17 cellular contexts compared by ENCODE assay signal in the genomic region with DNA sequence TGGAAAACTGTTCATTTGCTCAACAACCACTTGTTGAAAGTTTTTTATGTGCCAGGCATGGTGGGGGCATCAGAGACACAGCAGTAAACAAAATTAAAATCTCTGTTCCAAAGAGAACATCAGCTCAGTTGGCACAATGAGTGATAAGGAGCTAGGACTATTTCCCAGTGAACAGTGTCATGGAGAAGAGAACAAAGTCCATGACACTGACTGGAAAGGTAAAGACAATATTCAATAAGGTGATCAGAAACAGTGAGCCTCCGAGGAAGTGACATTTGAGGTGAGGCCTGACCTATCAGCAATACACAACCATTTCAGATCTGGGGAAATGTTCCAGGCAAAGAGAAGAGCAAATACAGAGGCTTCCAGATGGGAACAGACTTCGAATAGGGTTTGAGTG. TPM values are rescaled to one million over a fixed set of nuclear protein-coding genes. Genes with fewer than 3 reads are reported as not detected.
DNase-seq lines count a peak whose midpoint lies in the region; ATAC-seq and TF ChIP-seq lines count a peak whose summit lies in the region.
"Had no signal": no experiment of that assay in that cellular context is flagged by ENCODE, and none has a peak within 500 bp of the region (broad histone marks: within the 10 kb centered on the region; RNA-seq: fewer than 3 reads in every experiment).

No MANE protein-coding gene starts in this region.

- intact Hi-C loops in heart right ventricle (cut with DNase I), result no loop called here
- intact Hi-C loops in Right ventricle myocardium inferior (cut with DNase I), result no loop called here
- intact Hi-C loops in activated T-helper 2 cell treated with anti-CD3 and anti-CD28 coated beads, Interferon-gamma antibody, Interleukin-2, Interleukin-4, amounts not matched to agents 10 μg/mL and 5 μg/mL and 100 μg/mL, durations not matched to agents 14 hours and 24 hours and 36 hours (cut with micrococcal nuclease), result loop anchor here (2.0 to 5.0 kb wide), 2 partner anchors 59 to 144 kb away; partner anchors contain the start of genes VTI1A and ZDHHC6
- intact Hi-C loops in lower lobe of right lung (cut with DNase I), result no loop called here
- intact Hi-C loops in upper lobe of right lung (cut with DNase I), result no loop called here
- intact Hi-C loops in gastrocnemius medialis (cut with DNase I; ENCODE audit: low total_unique reads), result no loop called here

- H3K27me3 ChIP-seq in heart right ventricle, result no peaks in the 10 kb centered on the region
- H3K27me3 ChIP-seq in lower lobe of right lung (ENCODE audit: low read depth), result no peaks in the 10 kb centered on the region
- H3K27me3 ChIP-seq in upper lobe of right lung, result no peaks in the 10 kb centered on the region
- H3K27me3 ChIP-seq in gastrocnemius medialis, result no peaks in the 10 kb centered on the region
- peaks cover 5% of the 10 kb centered on the region for H3K27me3 ChIP-seq in BE2C
- H3K27me3 ChIP-seq: ovary, uterus had no signal

- H3K27ac ChIP-seq in heart right ventricle (peak overlapping the region in 7 of 10 donors; percentile 29 to 81 (median 74)), lower lobe of right lung (peak overlapping the region; percentile 67), upper lobe of right lung (peak overlapping the region; percentile 72), gastrocnemius medialis (peak overlapping the region in 1 of 4 donors; percentile 61)
- H3K27ac ChIP-seq: ovary had no signal

- peak overlapping the region; percentile 70 for H3K27ac Mint-ChIP-seq in activated T-helper 2 cell treated with anti-CD3 and anti-CD28 coated beads, Interferon-gamma antibody, Interleukin-2, Interleukin-4, amounts not matched to agents 10 μg/mL and 5 μg/mL and 100 μg/mL, durations not matched to agents 14 hours and 24 hours and 36 hours

- no peaks in the 10 kb centered on the region for H3K9me3 ChIP-seq in heart right ventricle
- no peaks in the 10 kb centered on the region for H3K9me3 ChIP-seq in lower lobe of right lung
- H3K9me3 ChIP-seq in upper lobe of right lung, result no peaks in the 10 kb centered on the region
- H3K9me3 ChIP-seq in gastrocnemius medialis, result no peaks in the 10 kb centered on the region
- H3K9me3 ChIP-seq in BE2C, result no peaks in the 10 kb centered on the region
- H3K9me3 ChIP-seq: ovary, uterus had no signal

- H3K4me3 ChIP-seq in heart right ventricle (no peak overlapping the region), lower lobe of right lung (no peak overlapping the region), upper lobe of right lung (no peak overlapping the region), gastrocnemius medialis (no peak overlapping the region), BE2C (ENCODE audit: low read depth, low read length) (no peak overlapping the region)
- H3K4me3 ChIP-seq: coronary artery, ovary, uterus had no signal

- H3K36me3 Mint-ChIP-seq in activated T-helper 2 cell treated with anti-CD3 and anti-CD28 coated beads, Interferon-gamma antibody, Interleukin-2, Interleukin-4, amounts not matched to agents 10 μg/mL and 5 μg/mL and 100 μg/mL, durations not matched to agents 14 hours and 24 hours and 36 hours (ENCODE audit: low read depth), result peaks cover 50% of the 10 kb centered on the region

- TF ChIP-seq CTCF in heart right ventricle (IDR thresholded peaks at IDR 0.05) (no peak), lower lobe of right lung (IDR thresholded peaks at IDR 0.05) (no peak), upper lobe of right lung (IDR thresholded peaks at IDR 0.05) (no peak), gastrocnemius medialis (IDR thresholded peaks at IDR 0.05 in 4 of 5, conservative IDR thresholded peaks at IDR 0.05 in 1 of 5) (no peak), BE2C (IDR thresholded peaks at IDR 0.05; ENCODE audit: low read depth, low read length) (no peak)

- 64 to 88% methylated on average over 2 of the region's 2 CpGs for WGBS in heart right ventricle, 2 donors

- H3K4me3 Mint-ChIP-seq in activated T-helper 2 cell treated with anti-CD3 and anti-CD28 coated beads, Interferon-gamma antibody, Interleukin-2, Interleukin-4, amounts not matched to agents 10 μg/mL and 5 μg/mL and 100 μg/mL, durations not matched to agents 14 hours and 24 hours and 36 hours (ENCODE audit: low read depth), result no peak overlapping the region

- no peaks in the 10 kb centered on the region for H3K27me3 Mint-ChIP-seq in activated T-helper 2 cell treated with anti-CD3 and anti-CD28 coated beads, Interferon-gamma antibody, Interleukin-2, Interleukin-4, amounts not matched to agents 10 μg/mL and 5 μg/mL and 100 μg/mL, durations not matched to agents 14 hours and 24 hours and 36 hours (ENCODE audit: low read depth)

- no peak for DNase-seq in heart right ventricle
- no peak for DNase-seq in Right ventricle myocardium inferior (ENCODE audit: missing footprints)
- DNase-seq in activated T-helper 2 cell treated with anti-CD3 and anti-CD28 coated beads, Interferon-gamma antibody, Interleukin-2, Interleukin-4, amounts not matched to agents 10 μg/mL and 5 μg/mL and 100 μg/mL, durations not matched to agents 14 hours and 24 hours and 36 hours (ENCODE audit: low spot score), result no peak
- no peak for DNase-seq in lower lobe of right lung
- no peak for DNase-seq in upper lobe of right lung
- DNase-seq in gastrocnemius medialis, result no peak
- no peak for DNase-seq in BE2C
- DNase-seq: activated CD4-positive, alpha-beta T cell treated with anti-CD3 and anti-CD28 coated beads, Interleukin-2, amount 50 U/mL, for 4 hours; EL; GOT3; NCI-H187 treated with DMSO at 0.1 percent for 48 hours; NCI-H524 treated with DMSO at 0.1 percent for 48 hours; ovary; stimulated activated CD4-positive, alpha-beta T cell treated with anti-CD3 and anti-CD28 coated beads, Interleukin-15, amount 100 ng/mL, for 24 hours; uterus had no signal

- H3K4me1 ChIP-seq in heart right ventricle, result peaks cover 0 to 21% (median 7%) of the 10 kb centered on the region in 9 donors
- H3K4me1 ChIP-seq in lower lobe of right lung, result peaks cover 50% of the 10 kb centered on the region
- H3K4me1 ChIP-seq in upper lobe of right lung, result peaks cover 23% of the 10 kb centered on the region
- H3K4me1 ChIP-seq in gastrocnemius medialis, result no peaks in the 10 kb centered on the region
- no peaks in the 10 kb centered on the region for H3K4me1 ChIP-seq in BE2C
- H3K4me1 ChIP-seq: uterus had no signal

- ATAC-seq in heart right ventricle (no peak), Right ventricle myocardium inferior (no peak), lower lobe of right lung (no peak), upper lobe of right lung (no peak), GM18909 (IDR thresholded peaks at IDR 0.05; ENCODE audit: poor library complexity, unreplicated experiment) (no peak), gastrocnemius medialis (no peak)

- H3K36me3 ChIP-seq in heart right ventricle (no peaks in the 10 kb centered on the region), lower lobe of right lung (no peaks in the 10 kb centered on the region), upper lobe of right lung (no peaks in the 10 kb centered on the region), gastrocnemius medialis (no peaks in the 10 kb centered on the region), BE2C (no peaks in the 10 kb centered on the region)
- H3K36me3 ChIP-seq: ovary, uterus had no signal

- no peak for TF ChIP-seq POLR2A in gastrocnemius medialis (IDR thresholded peaks at IDR 0.05)

- in situ Hi-C loops in gastrocnemius medialis (cut with MboI; ENCODE audit: low sequenced_read_pairs in 4 of 4), result no loop called here

- H3K9me3 Mint-ChIP-seq in activated T-helper 2 cell treated with anti-CD3 and anti-CD28 coated beads, Interferon-gamma antibody, Interleukin-2, Interleukin-4, amounts not matched to agents 10 μg/mL and 5 μg/mL and 100 μg/mL, durations not matched to agents 14 hours and 24 hours and 36 hours, result no peaks in the 10 kb centered on the region

- H3K4me1 Mint-ChIP-seq in activated T-helper 2 cell treated with anti-CD3 and anti-CD28 coated beads, Interferon-gamma antibody, Interleukin-2, Interleukin-4, amounts not matched to agents 10 μg/mL and 5 μg/mL and 100 μg/mL, durations not matched to agents 14 hours and 24 hours and 36 hours (ENCODE audit: low read depth), result peaks cover 55% of the 10 kb centered on the region

RNA-seq across cellular contexts. Expression of gene ACSL5, which starts 14.6 kb away (rescaled TPM):
- total RNA-seq in heart right ventricle (10 to 100 TPM in 2 of 10 donors, 1 to 10 TPM in 8; 3.1 to 17.4 (median 5.9) TPM), Right ventricle myocardium inferior (6.4 TPM), lower lobe of right lung (81.1 TPM), upper lobe of right lung (79.1 TPM), gastrocnemius medialis (1 to 10 TPM; 2.2 to 4.1 (median 3.1) TPM)
- 1 to 10 TPM; 7.3 to 8.9 TPM for polyA plus RNA-seq in heart right ventricle
- total RNA-seq in activated T-helper 2 cell treated with anti-CD3 and anti-CD28 coated beads, Interferon-gamma antibody, Interleukin-2, Interleukin-4, amounts not matched to agents 10 μg/mL and 5 μg/mL and 100 μg/mL, durations not matched to agents 14 hours and 24 hours and 36 hours, result 39.7 and 45.9 TPM in 2 replicates
- polyA plus RNA-seq in BE2C (2012; ENCODE audit: insufficient read depth, insufficient read length, low read depth), result 0.40 TPM

RNA-seq across cellular contexts. Expression of gene ZDHHC6, which starts 58.2 kb away (rescaled TPM):
- total RNA-seq in heart right ventricle (10 to 100 TPM; 11.0 to 19.3 (median 15.2) TPM), Right ventricle myocardium inferior (19.5 TPM), lower lobe of right lung (36.4 TPM), upper lobe of right lung (34.9 TPM), gastrocnemius medialis (10 to 100 TPM in 2 of 4 donors, 1 to 10 TPM in 2; 7.4 to 11.7 (median 9.7) TPM)
- 10 to 100 TPM; 19.4 to 34.5 TPM for polyA plus RNA-seq in heart right ventricle
- 42.9 and 43.2 TPM in 2 replicates for total RNA-seq in activated T-helper 2 cell treated with anti-CD3 and anti-CD28 coated beads, Interferon-gamma antibody, Interleukin-2, Interleukin-4, amounts not matched to agents 10 μg/mL and 5 μg/mL and 100 μg/mL, durations not matched to agents 14 hours and 24 hours and 36 hours
- polyA plus RNA-seq in BE2C (2012; ENCODE audit: insufficient read depth, insufficient read length, low read depth), result 33.1 TPM

RNA-seq across cellular contexts. Expression of gene VTI1A, which starts 58.5 kb away (rescaled TPM):
- total RNA-seq in heart right ventricle (10 to 100 TPM; 15.7 to 24.5 (median 21.1) TPM), Right ventricle myocardium inferior (21.2 TPM), lower lobe of right lung (36.9 TPM), upper lobe of right lung (29.7 TPM), gastrocnemius medialis (10 to 100 TPM; 26.5 to 51.2 (median 30.6) TPM)
- 1 to 10 TPM; 6.2 to 8.2 TPM for polyA plus RNA-seq in heart right ventricle
- total RNA-seq in activated T-helper 2 cell treated with anti-CD3 and anti-CD28 coated beads, Interferon-gamma antibody, Interleukin-2, Interleukin-4, amounts not matched to agents 10 μg/mL and 5 μg/mL and 100 μg/mL, durations not matched to agents 14 hours and 24 hours and 36 hours, result 33.6 and 39.5 TPM in 2 replicates
- 8.2 TPM for polyA plus RNA-seq in BE2C (2012; ENCODE audit: insufficient read depth, insufficient read length, low read depth)
